ENCODE assay signal across 25 cellular contexts in the genomic region with DNA sequence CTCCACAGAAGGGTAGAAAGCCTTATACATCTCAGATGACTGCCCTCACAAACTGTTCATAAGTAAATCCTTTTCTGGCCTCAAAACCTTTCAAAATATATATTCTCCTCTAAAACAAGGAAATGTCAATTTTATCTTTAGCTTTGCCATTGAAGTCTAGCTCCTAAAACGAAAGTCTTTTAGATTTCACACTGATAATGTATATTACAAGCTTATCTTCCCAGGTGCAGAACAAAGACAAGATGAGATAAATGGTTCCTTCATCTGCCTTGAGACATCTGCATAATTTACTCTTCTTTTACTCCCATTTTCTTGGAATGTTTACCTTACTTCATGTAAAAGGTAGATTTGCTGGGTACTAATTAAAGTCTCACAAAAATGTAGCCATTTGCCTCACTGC.
DNase-seq lines count a peak whose midpoint lies in the region; ATAC-seq, FAIRE-seq and TF ChIP-seq lines count a peak whose summit lies in the region.
"Had no signal": no experiment of that assay in that cellular context is flagged by ENCODE, and none has a peak within 500 bp of the region (broad histone marks: within the 10 kb centered on the region; RNA-seq: fewer than 3 reads in every experiment).

No MANE protein-coding gene starts in this region.

- H3K4me2 ChIP-seq in K562 (ENCODE audit: insufficient read depth, low read length) (no peak overlapping the region), hepatocyte (no peak overlapping the region)
- H3K4me2 ChIP-seq: A549; BLaER1 treated with 17β-estradiol and CSF1 and Interleukin-3, amounts not matched to agents 10 nM and 100 nM had no signal

- H3K36me3 Mint-ChIP-seq in Caco-2 (ENCODE audit: insufficient read depth, unreplicated experiment): no peaks in the 10 kb centered on the region
- peaks cover 7% of the 10 kb centered on the region for H3K36me3 Mint-ChIP-seq in mesothelial cell of epicardium
- no peaks in the 10 kb centered on the region for H3K36me3 Mint-ChIP-seq in HFFc6 (ENCODE audit: low read depth)
- no peaks in the 10 kb centered on the region for H3K36me3 Mint-ChIP-seq in activated CD4-positive, alpha-beta T cell treated with anti-CD3 and anti-CD28 coated beads for 36 hours (ENCODE audit: low read depth)
- H3K36me3 Mint-ChIP-seq: CD8-positive, alpha-beta T cell had no signal

- TF ChIP-seq RAD21 in K562 (CRISPR knock-in tag; conservative IDR thresholded peaks at IDR 0.05 in 1 of 2, IDR thresholded peaks at IDR 0.05 in 1 of 2): no peak

- TF ChIP-seq POLR2A in K562 (conservative IDR thresholded peaks at IDR 0.05) (no peak), adrenal gland (IDR thresholded peaks at IDR 0.05) (no peak)

- H3K27me3 Mint-ChIP-seq in Caco-2 (ENCODE audit: insufficient read depth, unreplicated experiment): no peaks in the 10 kb centered on the region
- no peaks in the 10 kb centered on the region for H3K27me3 Mint-ChIP-seq in mesothelial cell of epicardium (ENCODE audit: low read depth)
- no peaks in the 10 kb centered on the region for H3K27me3 Mint-ChIP-seq in HFFc6 (ENCODE audit: insufficient read depth)
- H3K27me3 Mint-ChIP-seq in activated CD4-positive, alpha-beta T cell treated with anti-CD3 and anti-CD28 coated beads for 36 hours: no peaks in the 10 kb centered on the region
- H3K27me3 Mint-ChIP-seq: B cell; CD4-positive, alpha-beta T cell had no signal

- POLR2A ChIA-PET in Caco-2 (lab: Charles Lee): no interaction called here
- POLR2A ChIA-PET in K562 (lab: Yijun Ruan, JAX): no interaction called here
- POLR2A ChIA-PET in activated CD4-positive, alpha-beta T cell treated with anti-CD3 and anti-CD28 coated beads for 36 hours (lab: Charles Lee): no interaction called here

- peaks cover 52% of the 10 kb centered on the region for H3K9me3 Mint-ChIP-seq in Caco-2 (ENCODE audit: unreplicated experiment)
- peaks cover 33% of the 10 kb centered on the region for H3K9me3 Mint-ChIP-seq in mesothelial cell of epicardium
- H3K9me3 Mint-ChIP-seq in HFFc6: peaks cover 54% of the 10 kb centered on the region
- peaks cover 6% of the 10 kb centered on the region for H3K9me3 Mint-ChIP-seq in activated CD4-positive, alpha-beta T cell treated with anti-CD3 and anti-CD28 coated beads for 36 hours (ENCODE audit: low read depth)

- in situ Hi-C loops in K562 (cut with MboI): no loop called here

- H3K27ac ChIP-seq in K562 (ENCODE audit: extremely low read depth, low read depth, low read length) (no peak overlapping the region), hepatocyte (no peak overlapping the region), adrenal gland (no peak overlapping the region)
- H3K27ac ChIP-seq: 22Rv1; A549; BLaER1 treated with 17β-estradiol and CSF1 and Interleukin-3, amounts not matched to agents 10 nM and 100 nM; C4-2B had no signal

- H3K27me3 ChIP-seq in Caco-2 (replicated peaks; ENCODE audit: control insufficient read depth, insufficient read depth, low read length): no peaks in the 10 kb centered on the region
- H3K27me3 ChIP-seq in K562 (ENCODE audit: control insufficient read depth in 2 of 2, insufficient read depth in 2 of 2, low read length in 2 of 2): no peaks in the 10 kb centered on the region
- no peaks in the 10 kb centered on the region for H3K27me3 ChIP-seq in hepatocyte
- H3K27me3 ChIP-seq in adrenal gland: no peaks in the 10 kb centered on the region
- H3K27me3 ChIP-seq: BLaER1 treated with 17β-estradiol and CSF1 and Interleukin-3, amounts not matched to agents 10 nM and 100 nM had no signal

- no peaks in the 10 kb centered on the region for H3K79me2 ChIP-seq in K562 (ENCODE audit: control insufficient read depth, insufficient read depth, low read length)
- H3K79me2 ChIP-seq in hepatocyte: no peaks in the 10 kb centered on the region

- no peaks in the 10 kb centered on the region for H3K36me3 ChIP-seq in Caco-2 (ENCODE audit: control insufficient read depth, insufficient read depth, low read length)
- no peaks in the 10 kb centered on the region for H3K36me3 ChIP-seq in K562 (ENCODE audit: control insufficient read depth, insufficient read depth, low read length)
- no peaks in the 10 kb centered on the region for H3K36me3 ChIP-seq in hepatocyte (replicated peaks; ENCODE audit: insufficient read depth, low read depth)
- no peaks in the 10 kb centered on the region for H3K36me3 ChIP-seq in adrenal gland (replicated peaks in 1 of 2)
- H3K36me3 ChIP-seq: BLaER1 treated with 17β-estradiol and CSF1 and Interleukin-3, amounts not matched to agents 10 nM and 100 nM had no signal

- no peaks in the 10 kb centered on the region for H3K9me2 ChIP-seq in hepatocyte (replicated peaks; ENCODE audit: insufficient read depth)

- no peak for TF ChIP-seq CTCF in Caco-2 (IDR thresholded peaks at IDR 0.05; ENCODE audit: insufficient read depth in 1 of 2, low read depth in 1 of 2, low read length in 1 of 2, severe bottlenecking in 1 of 2, unreplicated experiment in 1 of 2)
- no peak for TF ChIP-seq CTCF in K562 (IDR thresholded peaks at IDR 0.05 in 2 of 3, conservative IDR thresholded peaks at IDR 0.05 in 1 of 3; ENCODE audit: insufficient read depth in 2 of 3, low read depth in 1 of 3, low read length in 3 of 3)
- TF ChIP-seq CTCF in hepatocyte (IDR thresholded peaks at IDR 0.05; ENCODE audit: poor library complexity): no peak
- TF ChIP-seq CTCF in mesothelial cell of epicardium (IDR thresholded peaks at IDR 0.05; ENCODE audit: unreplicated experiment): no peak
- no peak for TF ChIP-seq CTCF in adrenal gland (IDR thresholded peaks at IDR 0.05)
- no peak for TF ChIP-seq CTCF in HFFc6 (IDR thresholded peaks at IDR 0.05)

- no peak overlapping the region for H3K4me3 Mint-ChIP-seq in Caco-2 (ENCODE audit: unreplicated experiment)
- no peak overlapping the region for H3K4me3 Mint-ChIP-seq in mesothelial cell of epicardium
- no peak overlapping the region for H3K4me3 Mint-ChIP-seq in HFFc6
- no peak overlapping the region for H3K4me3 Mint-ChIP-seq in activated CD4-positive, alpha-beta T cell treated with anti-CD3 and anti-CD28 coated beads for 36 hours
- H3K4me3 Mint-ChIP-seq: B cell; CD4-positive, alpha-beta T cell; CD8-positive, alpha-beta T cell had no signal

- H3K27ac Mint-ChIP-seq in Caco-2 (ENCODE audit: unreplicated experiment) (peak overlapping the region; percentile 1), mesothelial cell of epicardium (peak overlapping the region; percentile 60), HFFc6 (no peak overlapping the region)
- no peak overlapping the region for H3K27ac Mint-ChIP-seq in activated CD4-positive, alpha-beta T cell treated with anti-CD3 and anti-CD28 coated beads for 36 hours
- H3K27ac Mint-ChIP-seq: B cell; CD4-positive, alpha-beta T cell; CD8-positive, alpha-beta T cell had no signal

- no TSS peak for BruUV-seq in Caco-2 (replicated peaks; lab: Mats Ljungman, UMichigan)
- no TSS peak for BruUV-seq in K562 (replicated peaks; lab: Mats Ljungman, UMichigan)

- H2AFZ ChIP-seq in K562 (ENCODE audit: low read depth, low read length): no peak overlapping the region
- H2AFZ ChIP-seq in hepatocyte: peak overlapping the region; percentile 21

- ATAC-seq in K562: no peak
- no peak for ATAC-seq in activated CD4-positive, alpha-beta T cell treated with anti-CD3 and anti-CD28 coated beads for 36 hours
- ATAC-seq: A549; CD8-positive, alpha-beta T cell had no signal

- intact Hi-C loops in Caco-2 (cut with micrococcal nuclease; ENCODE audit: unreplicated experiment) (no loop called here), K562 (cut with micrococcal nuclease) (no loop called here), adrenal gland (cut with DNase I) (no loop called here)
- intact Hi-C loops in activated CD4-positive, alpha-beta T cell treated with anti-CD3 and anti-CD28 coated beads for 36 hours (cut with DNase I, micrococcal nuclease): no loop called here

- CTCF ChIA-PET in Caco-2 (lab: Charles Lee): no interaction called here
- CTCF ChIA-PET in K562 (lab: Yijun Ruan, JAX; ENCODE audit: low intra/inter-chr PET ratio): no interaction called here
- CTCF ChIA-PET in activated CD4-positive, alpha-beta T cell treated with anti-CD3 and anti-CD28 coated beads for 36 hours (lab: Charles Lee): no interaction called here

- H3K4me3 ChIP-seq in Caco-2 (ENCODE audit: low read depth, low read length) (no peak overlapping the region), K562 (no peak overlapping the region), hepatocyte (no peak overlapping the region), adrenal gland (no peak overlapping the region)
- H3K4me3 ChIP-seq: A549; BLaER1 treated with 17β-estradiol and CSF1 and Interleukin-3, amounts not matched to agents 10 nM and 100 nM had no signal

- FAIRE-seq in K562 (lab: Jason Lieb, UNC): no peak
- FAIRE-seq: A549, GM12891, GM19239 had no signal

- WGBS in K562 (ENCODE audit: insufficient coverage, low coverage, missing lambda C conversion rate): 0% methylated on average over 1 of the region's 1 CpG
- 9% methylated on average over 1 of the region's 1 CpG for WGBS in hepatocyte (ENCODE audit: low lambda C conversion rate, missing lambda C conversion rate)
- 10 to 17% (median 15%) methylated on average over 1 of the region's 1 CpG for whole genome bisulfite sequencing in adrenal gland, 4 donors

- no peak for TF ChIP-seq EP300 in K562 (IDR thresholded peaks at IDR 0.05; ENCODE audit: low read length)

- no peak overlapping the region for H3K9ac ChIP-seq in K562 (ENCODE audit: insufficient read depth in 1 of 2, low read depth in 2 of 2, low read length in 2 of 2)
- H3K9ac ChIP-seq: BLaER1 treated with 17β-estradiol and CSF1 and Interleukin-3, amounts not matched to agents 10 nM and 100 nM had no signal

- no peaks in the 10 kb centered on the region for H4K20me1 ChIP-seq in K562 (replicated peaks; ENCODE audit: control insufficient read depth, insufficient read depth, low read length)
- no peaks in the 10 kb centered on the region for H4K20me1 ChIP-seq in hepatocyte (ENCODE audit: insufficient read depth, poor library complexity, severe bottlenecking)
- H4K20me1 ChIP-seq: BLaER1 treated with 17β-estradiol and CSF1 and Interleukin-3, amounts not matched to agents 10 nM and 100 nM had no signal

- DNase-seq in Caco-2 (no peak), K562 (ENCODE audit: extremely low read depth in 1 of 4, low spot score in 3 of 4) (no peak), hepatocyte (ENCODE audit: low spot score) (no peak), mesothelial cell of epicardium (ENCODE audit: low spot score in 2 of 2, unreplicated experiment in 2 of 2) (no peak), adrenal gland (no peak), HFFc6 (no peak), anterior cingulate cortex (lab: John Stamatoyannopoulos, UW) (no peak)
- no peak for DNase-seq in activated CD4-positive, alpha-beta T cell treated with anti-CD3 and anti-CD28 coated beads for 36 hours
- DNase-seq: AML-193; CD4-positive, alpha-beta T cell; CD8-positive, alpha-beta T cell; DMS 273 treated with DMSO at 0.1 percent for 48 hours; DMS153; DMS53; DMS79; DND-41; EL; GDM1 had no signal

- H3K9me3 ChIP-seq in Caco-2 (peaks cover 37% of the 10 kb centered on the region), K562 (replicated peaks; ENCODE audit: control insufficient read depth, insufficient read depth, low read depth, low read length) (no peaks in the 10 kb centered on the region; the same call in 1 of the 2 replicates), hepatocyte (ENCODE audit: low read depth) (no peaks in the 10 kb centered on the region), adrenal gland (replicated peaks in 1 of 3) (no peaks in the 10 kb centered on the region)
- H3K9me3 ChIP-seq: A549 had no signal

- H3K4me1 ChIP-seq in Caco-2 (peaks cover 19% of the 10 kb centered on the region), K562 (replicated peaks in 1 of 2; ENCODE audit: control insufficient read depth in 2 of 2, insufficient read depth in 2 of 2, low read length in 2 of 2) (no peaks in the 10 kb centered on the region; a peak in 1 of 5 replicates), hepatocyte (ENCODE audit: insufficient read depth) (no peaks in the 10 kb centered on the region), adrenal gland (replicated peaks in 1 of 2) (no peaks in the 10 kb centered on the region)
- H3K4me1 ChIP-seq: A549; BLaER1 treated with 17β-estradiol and CSF1 and Interleukin-3, amounts not matched to agents 10 nM and 100 nM had no signal

- no peaks in the 10 kb centered on the region for H3K9me1 ChIP-seq in K562 (ENCODE audit: control insufficient read depth, insufficient read depth, low read length)

- H3K4me1 Mint-ChIP-seq in Caco-2 (ENCODE audit: low read depth, unreplicated experiment): peaks cover 21% of the 10 kb centered on the region
- H3K4me1 Mint-ChIP-seq in mesothelial cell of epicardium: peaks cover 35% of the 10 kb centered on the region
- H3K4me1 Mint-ChIP-seq in HFFc6 (ENCODE audit: low read depth): no peaks in the 10 kb centered on the region
- H3K4me1 Mint-ChIP-seq in activated CD4-positive, alpha-beta T cell treated with anti-CD3 and anti-CD28 coated beads for 36 hours: no peaks in the 10 kb centered on the region
- H3K4me1 Mint-ChIP-seq: B cell had no signal

Comparison
In these comparisons a context has a peak if more than half of its experiments do, and no peak if none do; other contexts are left out.
1. H3K27ac Mint-ChIP-seq: peak in Caco-2 (single experiment) and mesothelial cell of epicardium (single experiment); none in HFFc6 (single experiment) and activated CD4-positive, alpha-beta T cell treated with anti-CD3 and anti-CD28 coated beads for 36 hours (single experiment).